In genomic region chr11:75421035-75421602, GRCh38 we compare ENCODE assay signal across 16 cellular contexts. TPM values are rescaled to one million over a fixed set of nuclear protein-coding genes. Genes with fewer than 3 reads are reported as not detected.
DNase-seq lines count a peak whose midpoint lies in the region; ATAC-seq and TF ChIP-seq lines count a peak whose summit lies in the region.
"Had no signal": no experiment of that assay in that cellular context is flagged by ENCODE, and none has a peak within 500 bp of the region (broad histone marks: within the 10 kb centered on the region; RNA-seq: fewer than 3 reads in every experiment).

No MANE protein-coding gene starts in this region.

- peak overlapping the region; percentile 40 for H3K27ac Mint-ChIP-seq in activated T-cell treated with anti-CD3 and anti-CD28 coated beads, Interleukin-2, amount 50 U/mL, for 24 hours
- peak overlapping the region; percentile 89 for H3K27ac Mint-ChIP-seq in neural progenitor cell
- H3K27ac Mint-ChIP-seq: activated CD8-positive, alpha-beta T cell treated with anti-CD3 and anti-CD28 coated beads for 36 hours had no signal

- H3K36me3 ChIP-seq in neural progenitor cell: peaks cover 4% of the 10 kb centered on the region
- peaks cover 4% of the 10 kb centered on the region for H3K36me3 ChIP-seq in upper lobe of right lung
- H3K36me3 ChIP-seq in MG63: peaks cover 24% of the 10 kb centered on the region

- ATAC-seq in upper lobe of right lung: no peak
- ATAC-seq: activated CD8-positive, alpha-beta T cell treated with anti-CD3 and anti-CD28 coated beads for 36 hours had no signal

- H3K4me2 ChIP-seq in neural progenitor cell: no peak overlapping the region

- H3K79me2 ChIP-seq in neural progenitor cell (ENCODE audit: low read depth): no peaks in the 10 kb centered on the region

- no peaks in the 10 kb centered on the region for H3K27me3 ChIP-seq in dorsolateral prefrontal cortex
- H3K27me3 ChIP-seq in neural progenitor cell: no peaks in the 10 kb centered on the region
- H3K27me3 ChIP-seq in upper lobe of right lung: no peaks in the 10 kb centered on the region
- no peaks in the 10 kb centered on the region for H3K27me3 ChIP-seq in MG63
- H3K27me3 ChIP-seq: brain microvascular endothelial cell had no signal

- no peak for DNase-seq in activated T-cell treated with anti-CD3 and anti-CD28 coated beads, Interleukin-2, amount 50 U/mL, for 24 hours
- DNase-seq in activated T-cell treated with anti-CD3 and anti-CD28 coated beads, Interleukin-2, amount 50 U/mL, for 1 hour: no peak
- peak in 5 of 10 donors; percentile 46 to 66 (median 64) for DNase-seq in dorsolateral prefrontal cortex
- peak; percentile 53 for DNase-seq in neural progenitor cell (ENCODE audit: low spot score)
- no peak for DNase-seq in upper lobe of right lung
- DNase-seq in AG08396 (ENCODE audit: low spot score): no peak
- DNase-seq in NCI-H1048 (lab: John Stamatoyannopoulos, UW): no peak
- no peak for DNase-seq in MG63
- DNase-seq: activated CD8-positive, alpha-beta T cell treated with anti-CD3 and anti-CD28 coated beads for 36 hours; activated effector memory CD4-positive, alpha-beta T cell treated with anti-CD3 and anti-CD28 coated beads, Interleukin-2, amount 50 U/mL, for 16 hours; brain microvascular endothelial cell; DMS79; NCI-H1417 treated with DMSO at 0.1 percent for 48 hours; SHP77; T1000 had no signal

- peaks cover 47% of the 10 kb centered on the region for H4K20me1 ChIP-seq in neural progenitor cell (ENCODE audit: low read depth)

- H3K4me1 ChIP-seq in neural progenitor cell: peaks cover 37% of the 10 kb centered on the region
- peaks cover 24% of the 10 kb centered on the region for H3K4me1 ChIP-seq in upper lobe of right lung

- H3K4me1 Mint-ChIP-seq in activated T-cell treated with anti-CD3 and anti-CD28 coated beads, Interleukin-2, amount 50 U/mL, for 24 hours (ENCODE audit: low read depth): no peaks in the 10 kb centered on the region
- H3K4me1 Mint-ChIP-seq in neural progenitor cell: peaks cover 42% of the 10 kb centered on the region

- H3K4me3 ChIP-seq in dorsolateral prefrontal cortex (peak overlapping the region in 2 of 59 donors; percentile 3 to 14), neural progenitor cell (no peak overlapping the region), upper lobe of right lung (no peak overlapping the region), MG63 (no peak overlapping the region)

- H3K9ac ChIP-seq in neural progenitor cell: no peak overlapping the region

- H3K36me3 Mint-ChIP-seq in activated T-cell treated with anti-CD3 and anti-CD28 coated beads, Interleukin-2, amount 50 U/mL, for 24 hours (ENCODE audit: low read depth): peaks cover 35% of the 10 kb centered on the region
- H3K36me3 Mint-ChIP-seq in neural progenitor cell: peaks cover 23% of the 10 kb centered on the region

- peaks cover 30% of the 10 kb centered on the region for H3F3A ChIP-seq in neural progenitor cell (ENCODE audit: low read depth)

- H3K27me3 Mint-ChIP-seq in activated T-cell treated with anti-CD3 and anti-CD28 coated beads, Interleukin-2, amount 50 U/mL, for 24 hours: no peaks in the 10 kb centered on the region
- H3K27me3 Mint-ChIP-seq in neural progenitor cell (ENCODE audit: insufficient read depth, low read depth): no peaks in the 10 kb centered on the region
- H3K27me3 Mint-ChIP-seq: activated CD8-positive, alpha-beta T cell treated with anti-CD3 and anti-CD28 coated beads for 36 hours had no signal

- peak in 4 of 56 donors; percentile 6 to 41 (median 22) for TF ChIP-seq CTCF in dorsolateral prefrontal cortex (IDR thresholded peaks at IDR 0.05 in 54 of 56, conservative IDR thresholded peaks at IDR 0.05 in 2 of 56; ENCODE audit: low read depth in 1 of 56, partially characterized antibody in 56 of 56)
- no peak for TF ChIP-seq CTCF in neural progenitor cell (IDR thresholded peaks at IDR 0.05)
- no peak for TF ChIP-seq CTCF in upper lobe of right lung (IDR thresholded peaks at IDR 0.05)

- H2AFZ ChIP-seq in neural progenitor cell (replicated peaks): no peak overlapping the region

- H3K9me3 Mint-ChIP-seq in activated T-cell treated with anti-CD3 and anti-CD28 coated beads, Interleukin-2, amount 50 U/mL, for 24 hours: no peaks in the 10 kb centered on the region
- no peaks in the 10 kb centered on the region for H3K9me3 Mint-ChIP-seq in neural progenitor cell
- H3K9me3 Mint-ChIP-seq: activated CD8-positive, alpha-beta T cell treated with anti-CD3 and anti-CD28 coated beads for 36 hours; nephron had no signal

- intact Hi-C loops in dorsolateral prefrontal cortex (cut with DNase I) (no loop called here), upper lobe of right lung (cut with DNase I) (no loop called here)

- H3K9me3 ChIP-seq in neural progenitor cell (ENCODE audit: low read depth) (no peaks in the 10 kb centered on the region), upper lobe of right lung (no peaks in the 10 kb centered on the region), MG63 (no peaks in the 10 kb centered on the region)

- H3K4me3 Mint-ChIP-seq in activated T-cell treated with anti-CD3 and anti-CD28 coated beads, Interleukin-2, amount 50 U/mL, for 24 hours: no peak overlapping the region
- H3K4me3 Mint-ChIP-seq in neural progenitor cell: no peak overlapping the region
- H3K4me3 Mint-ChIP-seq: activated CD8-positive, alpha-beta T cell treated with anti-CD3 and anti-CD28 coated beads for 36 hours; nephron had no signal

- peak overlapping the region; percentile 39 to 97 (median 88) for H3K27ac ChIP-seq in dorsolateral prefrontal cortex
- H3K27ac ChIP-seq in neural progenitor cell: peak overlapping the region; percentile 80
- peak overlapping the region; percentile 75 for H3K27ac ChIP-seq in upper lobe of right lung
- H3K27ac ChIP-seq: brain microvascular endothelial cell had no signal

RNA-seq across cellular contexts. Expression of gene KLHL35, which starts 11.9 kb away (rescaled TPM):
- total RNA-seq in dorsolateral prefrontal cortex (10 to 100 TPM in 24 of 120 experiments, 1 to 10 TPM in 96; 3.4 to 16.3 (median 8.1) TPM), neural progenitor cell (ENCODE audit: low replicate concordance) (1.2 and 1.5 TPM in 2 replicates), upper lobe of right lung (3.4 TPM)
- total RNA-seq in MG63 (2014; rRNA removed; shearing (Covaris generic); ENCODE audit: low replicate concordance): 0.12 and 3.9 TPM in 2 replicates

RNA-seq across cellular contexts. Expression of gene RPS3, which starts 21.8 kb away (rescaled TPM):
- total RNA-seq in dorsolateral prefrontal cortex (100 to 1,000 TPM; 382 to 717 (median 502) TPM), neural progenitor cell (ENCODE audit: low replicate concordance) (1,927 and 1,962 TPM in 2 replicates), upper lobe of right lung (1,778 TPM)
- 2,205 and 3,444 TPM in 2 replicates for total RNA-seq in MG63 (2014; rRNA removed; shearing (Covaris generic); ENCODE audit: low replicate concordance)
